In genomic region chr14:67440513-67440912, GRCh38 we compare ENCODE assay signal across 29 cellular contexts. TPM values are rescaled to one million over a fixed set of nuclear protein-coding genes. Genes with fewer than 3 reads are reported as not detected.
DNase-seq lines count a peak whose midpoint lies in the region; ATAC-seq and TF ChIP-seq lines count a peak whose summit lies in the region.
"Had no signal": no experiment of that assay in that cellular context is flagged by ENCODE, and none has a peak within 500 bp of the region (broad histone marks: within the 10 kb centered on the region; RNA-seq: fewer than 3 reads in every experiment).

No MANE protein-coding gene starts in this region.

- peaks cover 25% of the 10 kb centered on the region for H3K27me3 Mint-ChIP-seq in activated T-helper 2 cell treated with anti-CD3 and anti-CD28 coated beads, Interferon-gamma antibody, Interleukin-2, Interleukin-4, amounts not matched to agents 10 μg/mL and 5 μg/mL and 100 μg/mL, durations not matched to agents 14 hours and 24 hours and 36 hours (ENCODE audit: low read depth)

- H4K91ac ChIP-seq in trophoblast cell (ENCODE audit: low read depth, low read length), result no peak overlapping the region

- H3K36me3 Mint-ChIP-seq in activated T-helper 2 cell treated with anti-CD3 and anti-CD28 coated beads, Interferon-gamma antibody, Interleukin-2, Interleukin-4, amounts not matched to agents 10 μg/mL and 5 μg/mL and 100 μg/mL, durations not matched to agents 14 hours and 24 hours and 36 hours (ENCODE audit: low read depth), result no peaks in the 10 kb centered on the region
- H3K36me3 Mint-ChIP-seq: brain, mesothelial cell of epicardium had no signal

- H3K9ac ChIP-seq in trophoblast cell (ENCODE audit: low read length), result no peak overlapping the region
- H3K9ac ChIP-seq: GM23248, parathyroid adenoma had no signal

- H3K9me3 Mint-ChIP-seq in activated T-helper 2 cell treated with anti-CD3 and anti-CD28 coated beads, Interferon-gamma antibody, Interleukin-2, Interleukin-4, amounts not matched to agents 10 μg/mL and 5 μg/mL and 100 μg/mL, durations not matched to agents 14 hours and 24 hours and 36 hours, result no peaks in the 10 kb centered on the region
- H3K9me3 Mint-ChIP-seq: activated CD8-positive, alpha-beta T cell treated with anti-CD3 and anti-CD28 coated beads for 36 hours; mesothelial cell of epicardium; nephron progenitor cell had no signal

- no peak overlapping the region for H2AFZ ChIP-seq in trophoblast cell (ENCODE audit: insufficient read depth, low read length, poor library complexity)
- H2AFZ ChIP-seq: GM23248, parathyroid adenoma had no signal

- ATAC-seq in body of pancreas (peak; percentile 49), lower lobe of right lung (no peak)
- ATAC-seq: activated CD8-positive, alpha-beta T cell treated with anti-CD3 and anti-CD28 coated beads for 36 hours; foreskin keratinocyte; heart right ventricle; left lung; sciatic nerve had no signal

- H3K14ac ChIP-seq in trophoblast cell (ENCODE audit: low read length), result no peak overlapping the region

- no peaks in the 10 kb centered on the region for H3K79me1 ChIP-seq in trophoblast cell (ENCODE audit: low read length)

- DNase-seq in DMS53 (lab: John Stamatoyannopoulos, UW) (peak; percentile 85), LNCaP clone FGC (ENCODE audit: low read depth) (peak; percentile 79), body of pancreas (peak in 3 of 4 donors; percentile 51 to 62 (median 61)), trophoblast cell (peak; percentile 29 to 70), posterior vena cava (ENCODE audit: low spot score) (no peak), AG08396 (ENCODE audit: low spot score) (no peak), lower lobe of right lung (no peak)
- DNase-seq in activated T-helper 2 cell treated with anti-CD3 and anti-CD28 coated beads, Interferon-gamma antibody, Interleukin-2, Interleukin-4, amounts not matched to agents 10 μg/mL and 5 μg/mL and 100 μg/mL, durations not matched to agents 14 hours and 24 hours and 36 hours (ENCODE audit: low spot score), result no peak
- DNase-seq: activated CD4-positive, CD25-positive, alpha-beta regulatory T cell; activated CD8-positive, alpha-beta T cell treated with anti-CD3 and anti-CD28 coated beads for 36 hours; activated gamma-delta T cell treated with Interleukin-2 at 50 U/mL for 16 hours; activated T-cell treated with anti-CD3 and anti-CD28 coated beads for 4 hours; effector CD4-positive, alpha-beta T cell; foreskin keratinocyte; GDM1; GM23248; heart right ventricle; left lung; MM.1S; NCI-H1417 treated with DMSO at 0.1 percent for 48 hours; nephron progenitor cell; Right ventricle myocardium superior; stimulated activated naive CD4-positive, alpha-beta T cell treated with Interleukin-2 at 50 U/mL for 16 hours; SW 1271; T1000 had no signal

- TF ChIP-seq CTCF in LNCaP clone FGC (IDR thresholded peaks at IDR 0.05; ENCODE audit: control insufficient read depth, extremely low read depth, insufficient read depth) (no peak), body of pancreas (IDR thresholded peaks at IDR 0.05) (no peak), lower lobe of right lung (IDR thresholded peaks at IDR 0.05) (no peak)

- no peak overlapping the region for H2AK5ac ChIP-seq in trophoblast cell (ENCODE audit: low read length)

- no peaks in the 10 kb centered on the region for H3K36me3 ChIP-seq in body of pancreas (replicated peaks in 1 of 2; ENCODE audit: insufficient read depth in 1 of 2, low read depth in 2 of 2)
- H3K36me3 ChIP-seq in trophoblast cell (ENCODE audit: control insufficient read depth in 1 of 2, insufficient read depth in 2 of 2, low read length in 2 of 2), result no peaks in the 10 kb centered on the region
- no peaks in the 10 kb centered on the region for H3K36me3 ChIP-seq in lower lobe of right lung
- H3K36me3 ChIP-seq: heart right ventricle, left lung had no signal

- H3K4me3 ChIP-seq in LNCaP clone FGC (ENCODE audit: low read depth, low read length) (0 out of 2 replicates have a peak overlapping the region, but pooled peaks have one; percentile 2), body of pancreas (no peak overlapping the region), trophoblast cell (ENCODE audit: low read depth, low read length) (no peak overlapping the region), lower lobe of right lung (no peak overlapping the region)
- H3K4me3 ChIP-seq: GM23248, heart right ventricle, left lung had no signal

- H3K4me1 ChIP-seq in body of pancreas, result peaks cover 56% of the 10 kb centered on the region
- H3K4me1 ChIP-seq in trophoblast cell (ENCODE audit: control insufficient read depth in 1 of 2, insufficient read depth in 2 of 2, low read length in 2 of 2), result peaks cover 0 to 2% of the 10 kb centered on the region in 2 experiments
- H3K4me1 ChIP-seq in lower lobe of right lung, result no peaks in the 10 kb centered on the region
- H3K4me1 ChIP-seq: left lung had no signal

- no peak overlapping the region for H3K4me2 ChIP-seq in trophoblast cell (ENCODE audit: low read length)

- H3K27me3 ChIP-seq in body of pancreas (no peaks in the 10 kb centered on the region), trophoblast cell (ENCODE audit: insufficient read depth, low read length) (no peaks in the 10 kb centered on the region), lower lobe of right lung (ENCODE audit: low read depth) (peaks cover 6% of the 10 kb centered on the region)
- H3K27me3 ChIP-seq: foreskin keratinocyte had no signal

- H2BK120ac ChIP-seq in trophoblast cell (ENCODE audit: insufficient read depth, low read length, poor library complexity), result no peak overlapping the region

- no peaks in the 10 kb centered on the region for H3K9me3 ChIP-seq in body of pancreas
- no peaks in the 10 kb centered on the region for H3K9me3 ChIP-seq in trophoblast cell (ENCODE audit: insufficient read depth, low read depth, low read length)
- H3K9me3 ChIP-seq in lower lobe of right lung, result no peaks in the 10 kb centered on the region
- H3K9me3 ChIP-seq: heart right ventricle, left lung had no signal

- H2BK12ac ChIP-seq in trophoblast cell (ENCODE audit: low read length), result no peak overlapping the region

- H3K27ac ChIP-seq in body of pancreas, result peak overlapping the region; percentile 50 to 78 (median 60)
- H3K27ac ChIP-seq in trophoblast cell (ENCODE audit: low read depth, low read length), result no peak overlapping the region
- no peak overlapping the region for H3K27ac ChIP-seq in lower lobe of right lung
- H3K27ac ChIP-seq: foreskin keratinocyte, GM23248, heart right ventricle, left lung, parathyroid adenoma had no signal

- 11 to 22% methylated on average over 4 of the region's 4 CpGs for WGBS in body of pancreas, 2 donors
- WGBS in trophoblast cell (ENCODE audit: extremely low coverage, insufficient coverage, insufficient read length), result no CpG with 5 or more reads among the region's 4 CpGs

- H4K12ac ChIP-seq in trophoblast cell (ENCODE audit: low read depth, low read length), result no peak overlapping the region

- H3K18ac ChIP-seq in trophoblast cell (ENCODE audit: low read length), result no peak overlapping the region

- no peak overlapping the region for H3K23ac ChIP-seq in trophoblast cell (ENCODE audit: low read length)

- no peak overlapping the region for H3K4me3 Mint-ChIP-seq in activated T-helper 2 cell treated with anti-CD3 and anti-CD28 coated beads, Interferon-gamma antibody, Interleukin-2, Interleukin-4, amounts not matched to agents 10 μg/mL and 5 μg/mL and 100 μg/mL, durations not matched to agents 14 hours and 24 hours and 36 hours (ENCODE audit: low read depth)
- H3K4me3 Mint-ChIP-seq: activated CD8-positive, alpha-beta T cell treated with anti-CD3 and anti-CD28 coated beads for 36 hours; brain; mesothelial cell of epicardium; nephron progenitor cell had no signal

- no peak overlapping the region for H4K8ac ChIP-seq in trophoblast cell (ENCODE audit: low read depth, low read length)

- H3K4me1 Mint-ChIP-seq in activated T-helper 2 cell treated with anti-CD3 and anti-CD28 coated beads, Interferon-gamma antibody, Interleukin-2, Interleukin-4, amounts not matched to agents 10 μg/mL and 5 μg/mL and 100 μg/mL, durations not matched to agents 14 hours and 24 hours and 36 hours (ENCODE audit: low read depth), result no peaks in the 10 kb centered on the region
- H3K4me1 Mint-ChIP-seq: brain, nephron progenitor cell had no signal

- no peak for TF ChIP-seq POLR2A in body of pancreas (IDR thresholded peaks at IDR 0.05)

- no peak overlapping the region for H3K27ac Mint-ChIP-seq in activated T-helper 2 cell treated with anti-CD3 and anti-CD28 coated beads, Interferon-gamma antibody, Interleukin-2, Interleukin-4, amounts not matched to agents 10 μg/mL and 5 μg/mL and 100 μg/mL, durations not matched to agents 14 hours and 24 hours and 36 hours
- H3K27ac Mint-ChIP-seq: activated CD8-positive, alpha-beta T cell treated with anti-CD3 and anti-CD28 coated beads for 36 hours; mesothelial cell of epicardium; nephron progenitor cell had no signal

- no peak overlapping the region for H2BK5ac ChIP-seq in trophoblast cell (ENCODE audit: low read depth, low read length, poor library complexity)

- H3K4ac ChIP-seq in trophoblast cell (ENCODE audit: low read depth, low read length), result no peak overlapping the region

- intact Hi-C loops in body of pancreas (cut with DNase I), result no loop called here
- intact Hi-C loops in posterior vena cava (cut with DNase I), result no loop called here
- intact Hi-C loops in activated T-helper 2 cell treated with anti-CD3 and anti-CD28 coated beads, Interferon-gamma antibody, Interleukin-2, Interleukin-4, amounts not matched to agents 10 μg/mL and 5 μg/mL and 100 μg/mL, durations not matched to agents 14 hours and 24 hours and 36 hours (cut with micrococcal nuclease), result no loop called here
- intact Hi-C loops in lower lobe of right lung (cut with DNase I), result no loop called here

- no peaks in the 10 kb centered on the region for H3K79me2 ChIP-seq in trophoblast cell (ENCODE audit: control insufficient read depth, insufficient read depth, low read length, poor library complexity)
- H3K79me2 ChIP-seq: parathyroid adenoma had no signal

RNA-seq across cellular contexts. Expression of gene PLEK2, which starts 28.5 kb away (rescaled TPM):
- total RNA-seq in body of pancreas, result 1 to 10 TPM; 7.5 to 9.2 TPM
- 2.7 and 3.2 TPM in 2 replicates for polyA plus RNA-seq in trophoblast cell (2013)
- 1 to 10 TPM; 1.2 to 2.0 TPM for total RNA-seq in posterior vena cava
- total RNA-seq in activated T-helper 2 cell treated with anti-CD3 and anti-CD28 coated beads, Interferon-gamma antibody, Interleukin-2, Interleukin-4, amounts not matched to agents 10 μg/mL and 5 μg/mL and 100 μg/mL, durations not matched to agents 14 hours and 24 hours and 36 hours, result 0.37 TPM in 1 of 2 replicates, not detected in the other
- total RNA-seq in lower lobe of right lung, result 2.3 TPM
- total RNA-seq: mesothelial cell of epicardium, Right ventricle myocardium superior had no signal

RNA-seq across cellular contexts. Expression of gene TMEM229B, which starts 48.0 kb away (rescaled TPM):
- 1 to 10 TPM; 2.0 to 4.4 TPM for total RNA-seq in body of pancreas
- polyA plus RNA-seq in trophoblast cell (2013), result 0.08 TPM in 2 replicates
- 1 to 10 TPM; 1.7 to 4.4 TPM for total RNA-seq in posterior vena cava
- 0.71 and 0.75 TPM in 2 replicates for total RNA-seq in activated T-helper 2 cell treated with anti-CD3 and anti-CD28 coated beads, Interferon-gamma antibody, Interleukin-2, Interleukin-4, amounts not matched to agents 10 μg/mL and 5 μg/mL and 100 μg/mL, durations not matched to agents 14 hours and 24 hours and 36 hours
- 6.4 TPM for total RNA-seq in lower lobe of right lung

Comparison
In these comparisons a context has a peak if more than half of its experiments do, and no peak if none do; other contexts are left out.
1. DNase-seq: peak in DMS53 (single experiment), LNCaP clone FGC (single experiment), body of pancreas (3 of 4) and trophoblast cell (2 of 2); none in posterior vena cava (single experiment), activated T-helper 2 cell treated with anti-CD3 and anti-CD28 coated beads, Interferon-gamma antibody, Interleukin-2, Interleukin-4, amounts not matched to agents 10 μg/mL and 5 μg/mL and 100 μg/mL, durations not matched to agents 14 hours and 24 hours and 36 hours (single experiment), AG08396 (single experiment) and lower lobe of right lung (single experiment).
2. H3K27ac ChIP-seq: peak in body of pancreas (4 of 4); none in trophoblast cell (single experiment) and lower lobe of right lung (single experiment).